Comparison of ENCODE assay signal across 8 cellular contexts in genomic region chr19:15124572-15125231, GRCh38. TPM values are rescaled to one million over a fixed set of nuclear protein-coding genes. Genes with fewer than 3 reads are reported as not detected.
DNase-seq lines count a peak whose midpoint lies in the region; ATAC-seq and TF ChIP-seq lines count a peak whose summit lies in the region.

No MANE protein-coding gene starts in this region.

- ATAC-seq in HCT116 (peak; percentile 6), activated B cell treated with CpG ODN at 0.5 μM for 24 hours (ENCODE audit: low read depth) (no peak)

- H3K36me3 Mint-ChIP-seq in CD4-positive, alpha-beta memory T cell, result peaks cover 17 to 37% of the 10 kb centered on the region in 2 donors
- peaks cover 30% of the 10 kb centered on the region for H3K36me3 Mint-ChIP-seq in activated B cell treated with CpG ODN at 0.5 μM for 24 hours (ENCODE audit: low read depth)
- no peaks in the 10 kb centered on the region for H3K36me3 Mint-ChIP-seq in glutamatergic neuron (ENCODE audit: unreplicated experiment)

- peaks cover 30% of the 10 kb centered on the region for H3K79me2 ChIP-seq in HCT116 (ENCODE audit: insufficient read depth, low read length)

- H3K27me3 ChIP-seq in CD4-positive, alpha-beta memory T cell (ENCODE audit: insufficient read depth, low read length), result no peaks in the 10 kb centered on the region
- no peaks in the 10 kb centered on the region for H3K27me3 ChIP-seq in HCT116 (ENCODE audit: insufficient read depth, low read length)

- peak overlapping the region; percentile 95 to 100 (median 98) for H3K27ac Mint-ChIP-seq in CD4-positive, alpha-beta memory T cell
- peak overlapping the region; percentile 91 for H3K27ac Mint-ChIP-seq in activated B cell treated with CpG ODN at 0.5 μM for 24 hours
- peak overlapping the region; percentile 97 for H3K27ac Mint-ChIP-seq in glutamatergic neuron (ENCODE audit: unreplicated experiment)

- TF ChIP-seq RAD21 in HCT116 (IDR thresholded peaks at IDR 0.05; ENCODE audit: low read depth), result no peak

- H3K9me3 ChIP-seq in CD4-positive, alpha-beta memory T cell (ENCODE audit: control insufficient read depth in 1 of 2, low read length in 2 of 2), result no peaks in the 10 kb centered on the region
- H3K9me3 ChIP-seq in HCT116 (ENCODE audit: control insufficient read depth in 1 of 2, insufficient read depth in 1 of 2, low read depth in 1 of 2, low read length in 2 of 2), result no peaks in the 10 kb centered on the region

- H3K4me1 Mint-ChIP-seq in CD4-positive, alpha-beta memory T cell, result peaks cover 14 to 40% (median 29%) of the 10 kb centered on the region in 4 donors
- H3K4me1 Mint-ChIP-seq in activated B cell treated with CpG ODN at 0.5 μM for 24 hours (peaks cover 17% of the 10 kb centered on the region), glutamatergic neuron (ENCODE audit: low read depth, unreplicated experiment) (peaks cover 4% of the 10 kb centered on the region)

- peaks cover 0 to 2% of the 10 kb centered on the region in 2 donors for H3K27me3 Mint-ChIP-seq in CD4-positive, alpha-beta memory T cell
- H3K27me3 Mint-ChIP-seq in activated B cell treated with CpG ODN at 0.5 μM for 24 hours (peaks cover 4% of the 10 kb centered on the region), glutamatergic neuron (ENCODE audit: unreplicated experiment) (peaks cover 9% of the 10 kb centered on the region)

- peak in 2 of 5 donors; percentile 10 to 20 for DNase-seq in CD4-positive, alpha-beta memory T cell
- no peak for DNase-seq in HCT116 (ENCODE audit: low read depth, low spot score)
- no peak for DNase-seq in activated B cell treated with CpG ODN at 0.5 μM for 24 hours
- peak; percentile 84 for DNase-seq in glutamatergic neuron
- DNase-seq in pons (ENCODE audit: low spot score), result peak; percentile 11
- no peak for DNase-seq in NCI-H510A treated with DMSO at 0.1 percent for 48 hours (lab: John Stamatoyannopoulos, UW)
- DNase-seq in NCI-H510A (lab: John Stamatoyannopoulos, UW), result no peak
- no peak for DNase-seq in NCI-H1436 treated with DMSO at 0.1 percent for 48 hours (lab: John Stamatoyannopoulos, UW)

- H3K27ac ChIP-seq in CD4-positive, alpha-beta memory T cell (ENCODE audit: low read depth, low read length), result peak overlapping the region; percentile 90
- peak overlapping the region; percentile 76 for H3K27ac ChIP-seq in HCT116 (ENCODE audit: low read depth, low read length)

- BruUV-seq in HCT116 (replicated peaks; lab: Mats Ljungman, UMichigan), result no TSS peak

- TF ChIP-seq CTCF in HCT116 (IDR thresholded peaks at IDR 0.05 in 2 of 3, conservative IDR thresholded peaks at IDR 0.05 in 1 of 3; ENCODE audit: borderline replicate concordance in 1 of 3, insufficient read depth in 1 of 3, low read depth in 2 of 3, low read length in 2 of 3), result no peak
- no peak for TF ChIP-seq CTCF in activated B cell treated with CpG ODN at 0.5 μM for 24 hours (IDR thresholded peaks at IDR 0.05)
- TF ChIP-seq CTCF in glutamatergic neuron (IDR thresholded peaks at IDR 0.05; ENCODE audit: partially characterized antibody, unreplicated experiment), result no peak

- TF ChIP-seq POLR2A in HCT116 (IDR thresholded peaks at IDR 0.05; ENCODE audit: borderline replicate concordance, extremely low read depth, insufficient read depth, insufficient read length), result no peak

- no peaks in the 10 kb centered on the region for H3K9me3 Mint-ChIP-seq in CD4-positive, alpha-beta memory T cell
- no peaks in the 10 kb centered on the region for H3K9me3 Mint-ChIP-seq in activated B cell treated with CpG ODN at 0.5 μM for 24 hours
- H3K9me3 Mint-ChIP-seq in glutamatergic neuron (ENCODE audit: unreplicated experiment), result peaks cover 5% of the 10 kb centered on the region

- H3K4me3 ChIP-seq in CD4-positive, alpha-beta memory T cell (ENCODE audit: low read length in 2 of 2), result peak overlapping the region; percentile 86 to 89
- H3K4me3 ChIP-seq in HCT116 (replicated peaks in 1 of 2; ENCODE audit: low read depth in 1 of 2, low read length in 2 of 2), result peak overlapping the region; percentile 82 to 90

- intact Hi-C loops in CD4-positive, alpha-beta memory T cell (cut with micrococcal nuclease), result loop anchor here (1.0 kb wide), 2 partner anchors 26 to 295 kb away; no protein-coding TSS in a partner anchor
- intact Hi-C loops in HCT116 (cut with micrococcal nuclease), result no loop called here
- intact Hi-C loops in activated B cell treated with CpG ODN at 0.5 μM for 24 hours (cut with micrococcal nuclease), result loop anchor here (1.0 kb wide), 6 partner anchors 99 to 987 kb away; partner anchors contain the start of genes AKAP8 and RAB8A

- H4K20me1 ChIP-seq in HCT116 (ENCODE audit: insufficient read depth), result no peaks in the 10 kb centered on the region

- peaks cover 10% of the 10 kb centered on the region for H3K36me3 ChIP-seq in CD4-positive, alpha-beta memory T cell (ENCODE audit: insufficient read depth, low read length)
- peaks cover 11 to 12% of the 10 kb centered on the region in 2 experiments for H3K36me3 ChIP-seq in HCT116 (ENCODE audit: control insufficient read depth in 1 of 2, insufficient read depth in 2 of 2, low read length in 2 of 2)

- peak overlapping the region; percentile 91 to 99 (median 98) for H3K4me3 Mint-ChIP-seq in CD4-positive, alpha-beta memory T cell
- H3K4me3 Mint-ChIP-seq in activated B cell treated with CpG ODN at 0.5 μM for 24 hours (peak overlapping the region; percentile 95), glutamatergic neuron (ENCODE audit: unreplicated experiment) (peak overlapping the region; percentile 100)

- RAD21 ChIA-PET in HCT116 (lab: Charles Lee; ENCODE audit: low non-redundant PET in 1 of 2, low total read pairs in 2 of 2, uncharacterized antibody in 2 of 2, unreplicated experiment in 2 of 2), result no interaction called here

- CTCF ChIA-PET in CD4-positive, alpha-beta memory T cell (lab: Charles Lee; ENCODE audit: partially characterized antibody), result interaction anchor here (0.7 to 1.9 kb wide), 3 partner anchors 23 to 450 kb away, joined by 3 to 7 read pairs (median 3); no protein-coding TSS in a partner anchor
- CTCF ChIA-PET in HCT116 (lab: Charles Lee), result interaction anchor here (0.8 kb wide), 1 partner anchor 53 kb away, joined by 3 read pairs; no protein-coding TSS in a partner anchor
- CTCF ChIA-PET in activated B cell treated with CpG ODN at 0.5 μM for 24 hours (lab: Charles Lee), result no interaction called here

- peak overlapping the region; percentile 94 for H3K9ac ChIP-seq in HCT116 (ENCODE audit: low read length)

- H3K4me2 ChIP-seq in HCT116 (ENCODE audit: low read length), result peak overlapping the region; percentile 97

- H2AFZ ChIP-seq in HCT116 (ENCODE audit: low read depth, low read length, poor library complexity, severe bottlenecking), result no peak overlapping the region

- H3K9me2 ChIP-seq in HCT116 (ENCODE audit: insufficient read depth), result no peaks in the 10 kb centered on the region

- POLR2A ChIA-PET in CD4-positive, alpha-beta memory T cell (lab: Charles Lee; ENCODE audit: partially characterized antibody), result interaction anchor here (1.0 kb wide), 2 partner anchors 255 to 294 kb away, joined by 3 to 5 read pairs; partner anchors contain the start of genes AKAP8 and AKAP8L
- POLR2A ChIA-PET in HCT116 (lab: Charles Lee) (interaction anchor here (0.5 to 1.2 kb wide), 2 partner anchors 12 to 1036 kb away, joined by 3 to 4 read pairs; no protein-coding TSS in a partner anchor), activated B cell treated with CpG ODN at 0.5 μM for 24 hours (lab: Charles Lee) (interaction anchor here (0.5 to 1.4 kb wide), 3 partner anchors 9 to 692 kb away, joined by 3 to 11 read pairs (median 3); no protein-coding TSS in a partner anchor)

- H3K4me1 ChIP-seq in CD4-positive, alpha-beta memory T cell (ENCODE audit: insufficient read depth, low read length), result peaks cover 24% of the 10 kb centered on the region
- H3K4me1 ChIP-seq in HCT116 (ENCODE audit: control insufficient read depth in 1 of 2, insufficient read depth in 2 of 2, low read length in 2 of 2), result peaks cover 7 to 21% of the 10 kb centered on the region in 2 experiments; a peak in 3 of 4 replicates

TF ChIP-seq in HCT116, 20 proteins besides CTCF, POLR2A, EP300 and RAD21:
- TF ChIP-seq SP1 (IDR thresholded peaks at IDR 0.05; ENCODE audit: low read depth) (no peak), ZBTB33 (IDR thresholded peaks at IDR 0.05; ENCODE audit: extremely low read depth, insufficient replicate concordance, low read length) (no peak), TCF7L2 (IDR thresholded peaks at IDR 0.05; ENCODE audit: borderline replicate concordance, extremely low read depth, insufficient read depth, insufficient read length) (no peak), ZFX (IDR thresholded peaks at IDR 0.05) (no peak), POLR2AphosphoS5 (IDR thresholded peaks at IDR 0.05; ENCODE audit: low read depth, low read length) (no peak), EZH2 (IDR thresholded peaks at IDR 0.05) (no peak), CBX3 (IDR thresholded peaks at IDR 0.05; ENCODE audit: low read depth) (no peak), JUND (IDR thresholded peaks at IDR 0.05) (no peak), EGR1 (IDR thresholded peaks at IDR 0.05; ENCODE audit: low read depth) (no peak)
TF ChIP-seq in HCT116: peak in this region for 0.

RNA-seq across cellular contexts. Expression of gene SYDE1, which starts 17.5 kb away (rescaled TPM):
- total RNA-seq in CD4-positive, alpha-beta memory T cell, result not detected
- not detected for polyA plus RNA-seq in CD4-positive, alpha-beta memory T cell
- 4.9 TPM for total RNA-seq in HCT116 (2021; ENCODE audit: unreplicated experiment)
- polyA plus RNA-seq in HCT116 (2012), result 4.7 and 4.8 TPM in 2 replicates
- not detected in 2 replicates for total RNA-seq in activated B cell treated with CpG ODN at 0.5 μM for 24 hours
- total RNA-seq in glutamatergic neuron (ENCODE audit: unreplicated experiment), result 0.71 TPM

RNA-seq across cellular contexts. Expression of gene OR1I1, which starts 42.7 kb away (rescaled TPM):
- not detected for total RNA-seq in CD4-positive, alpha-beta memory T cell
- polyA plus RNA-seq in CD4-positive, alpha-beta memory T cell, result not detected
- not detected for total RNA-seq in HCT116 (2021; ENCODE audit: unreplicated experiment)
- not detected in 2 replicates for polyA plus RNA-seq in HCT116 (2012)
- not detected in 2 replicates for total RNA-seq in activated B cell treated with CpG ODN at 0.5 μM for 24 hours
- not detected for total RNA-seq in glutamatergic neuron (ENCODE audit: unreplicated experiment)

Comparison
In these comparisons a context has a peak if more than half of its experiments do, and no peak if none do; other contexts are left out.
1. DNase-seq: peak in glutamatergic neuron (single experiment) and pons (single experiment); none in HCT116 (single experiment), activated B cell treated with CpG ODN at 0.5 μM for 24 hours (single experiment), NCI-H510A treated with DMSO at 0.1 percent for 48 hours (single experiment), NCI-H510A (single experiment) and NCI-H1436 treated with DMSO at 0.1 percent for 48 hours (single experiment).
2. Peak in every context shown above with its lines, with median percentiles within 50 percentile points of each other: H3K27ac Mint-ChIP-seq and H3K4me3 Mint-ChIP-seq.